30 cellular contexts compared by ENCODE assay signal in the genomic region with DNA sequence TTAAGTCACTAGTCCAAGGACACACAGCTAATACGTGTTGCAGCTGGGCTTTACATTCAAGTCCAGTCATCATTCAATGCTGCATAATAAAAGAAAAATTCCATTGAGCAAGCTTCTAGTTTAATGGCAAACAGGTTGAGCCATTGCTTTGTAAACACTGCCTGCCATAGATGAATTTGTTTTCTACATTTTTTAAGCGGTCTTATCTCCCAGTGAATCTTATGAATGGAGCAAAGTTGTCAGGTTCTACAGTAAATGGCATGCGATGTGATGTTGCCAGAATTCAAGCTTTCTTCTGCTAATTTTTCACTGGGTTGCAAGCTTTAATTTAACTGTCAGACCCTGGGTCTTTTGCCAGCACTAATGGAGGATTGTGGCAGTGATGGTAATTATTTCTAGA.
"Had no signal": no experiment of that assay in that cellular context is flagged by ENCODE, and none has a peak within 500 bp of the region (broad histone marks: within the 10 kb centered on the region; RNA-seq: fewer than 3 reads in every experiment).

No MANE protein-coding gene starts in this region.

- H3K4me3 Mint-ChIP-seq: activated CD4-positive, alpha-beta memory T cell treated with anti-CD3 and anti-CD28 coated beads for 36 hours; activated CD4-positive, alpha-beta T cell treated with anti-CD3 and anti-CD28 coated beads for 36 hours; activated CD4-positive, alpha-beta T cell treated with anti-CD3 and anti-CD28 coated beads, Interleukin-2, amount 10 ng/mL, durations not matched to agents 24 days and 14 days; activated CD8-positive, alpha-beta memory T cell treated with anti-CD3 and anti-CD28 coated beads, Interleukin-2, amount 10 ng/mL, durations not matched to agents 7 days and 5 days; activated CD8-positive, alpha-beta T cell treated with anti-CD3 and anti-CD28 coated beads, Interleukin-2, amount 10 ng/mL, durations not matched to agents 7 days and 5 days; activated naive CD4-positive, alpha-beta T cell treated with anti-CD3 and anti-CD28 coated beads, Interleukin-2, amount 10 ng/mL, durations not matched to agents 7 days and 5 days; activated naive CD8-positive, alpha-beta T cell treated with anti-CD3 and anti-CD28 coated beads, Interleukin-2, amount 10 ng/mL, durations not matched to agents 7 days and 5 days; activated T-cell treated with anti-CD3 and anti-CD28 coated beads, Interleukin-2, amount 50 U/mL, for 72 hours; central memory CD8-positive, alpha-beta T cell; dendritic cell treated with granulocyte-macrophage colony-stimulating factor and Interleukin-4, amounts not matched to agents 40 ng/mL and 50 ng/mL, for 4 days; endodermal cell had no signal

- H3K27ac Mint-ChIP-seq: activated CD4-positive, alpha-beta memory T cell treated with anti-CD3 and anti-CD28 coated beads for 36 hours; activated CD4-positive, alpha-beta T cell treated with anti-CD3 and anti-CD28 coated beads for 36 hours; activated CD4-positive, alpha-beta T cell treated with anti-CD3 and anti-CD28 coated beads, Interleukin-2, amount 10 ng/mL, durations not matched to agents 24 days and 14 days; activated CD8-positive, alpha-beta memory T cell treated with anti-CD3 and anti-CD28 coated beads, Interleukin-2, amount 10 ng/mL, durations not matched to agents 7 days and 5 days; activated CD8-positive, alpha-beta T cell treated with anti-CD3 and anti-CD28 coated beads, Interleukin-2, amount 10 ng/mL, durations not matched to agents 7 days and 5 days; activated naive CD4-positive, alpha-beta T cell treated with anti-CD3 and anti-CD28 coated beads, Interleukin-2, amount 10 ng/mL, durations not matched to agents 7 days and 5 days; activated naive CD4-positive, alpha-beta T cell treated with anti-CD3 and anti-CD28 coated beads, Interleukin-2, amount 50 U/mL, for 72 hours; activated naive CD8-positive, alpha-beta T cell treated with anti-CD3 and anti-CD28 coated beads, Interleukin-2, amount 10 ng/mL, durations not matched to agents 7 days and 5 days; activated T-cell treated with anti-CD3 and anti-CD28 coated beads, Interleukin-2, amount 50 U/mL, for 72 hours; dendritic cell treated with granulocyte-macrophage colony-stimulating factor and Interleukin-4, amounts not matched to agents 40 ng/mL and 50 ng/mL, for 4 days; endodermal cell had no signal

- H3K4me3 ChIP-seq: ascending aorta, coronary artery, dorsolateral prefrontal cortex, heart left ventricle had no signal

- DNase-seq: activated CD4-positive, alpha-beta memory T cell treated with anti-CD3 and anti-CD28 coated beads for 36 hours; activated CD4-positive, alpha-beta T cell treated with anti-CD3 and anti-CD28 coated beads for 36 hours; activated CD4-positive, alpha-beta T cell treated with anti-CD3 and anti-CD28 coated beads, Interleukin-2, amount 10 ng/mL, durations not matched to agents 24 days and 14 days; activated CD4-positive, CD25-positive, alpha-beta regulatory T cell; activated CD4-positive, CD25-positive, alpha-beta regulatory T cell treated with anti-CD3 and anti-CD28 coated beads, Interleukin-2, amount 50 U/mL, for 72 hours; activated CD8-positive, alpha-beta memory T cell treated with anti-CD3 and anti-CD28 coated beads, Interleukin-2, amount 10 ng/mL, durations not matched to agents 7 days and 5 days; activated CD8-positive, alpha-beta memory T cell treated with anti-CD3 and anti-CD28 coated beads, Interleukin-2, amount 50 U/mL, for 4 hours; activated CD8-positive, alpha-beta T cell treated with anti-CD3 and anti-CD28 coated beads, Interleukin-2, amount 10 ng/mL, durations not matched to agents 7 days and 5 days; activated gamma-delta T cell; activated naive CD4-positive, alpha-beta T cell; activated naive CD4-positive, alpha-beta T cell treated with anti-CD3 and anti-CD28 coated beads, Interleukin-2, amount 10 ng/mL, durations not matched to agents 7 days and 5 days; activated naive CD8-positive, alpha-beta T cell treated with anti-CD3 and anti-CD28 coated beads, Interleukin-2, amount 10 ng/mL, durations not matched to agents 7 days and 5 days; activated T-cell treated with anti-CD3 and anti-CD28 coated beads, Interleukin-2, amount 50 U/mL, for 1 hour; activated T-cell treated with anti-CD3 and anti-CD28 coated beads, Interleukin-2, amount 50 U/mL, for 72 hours; brain microvascular endothelial cell; dorsolateral prefrontal cortex; effector memory CD4-positive, alpha-beta T cell; endodermal cell; foreskin fibroblast; glutamatergic neuron; heart left ventricle; T-helper 2 cell had no signal

- H3K9me3 Mint-ChIP-seq: activated CD4-positive, alpha-beta T cell treated with anti-CD3 and anti-CD28 coated beads, Interleukin-2, amount 10 ng/mL, durations not matched to agents 24 days and 14 days had no signal

- FAIRE-seq: bronchial epithelial cell, frontal cortex had no signal

- H3K36me3 Mint-ChIP-seq: activated CD4-positive, alpha-beta memory T cell treated with anti-CD3 and anti-CD28 coated beads for 36 hours; activated CD8-positive, alpha-beta memory T cell treated with anti-CD3 and anti-CD28 coated beads, Interleukin-2, amount 10 ng/mL, durations not matched to agents 7 days and 5 days; activated naive CD4-positive, alpha-beta T cell treated with anti-CD3 and anti-CD28 coated beads, Interleukin-2, amount 10 ng/mL, durations not matched to agents 7 days and 5 days; activated naive CD4-positive, alpha-beta T cell treated with anti-CD3 and anti-CD28 coated beads, Interleukin-2, amount 50 U/mL, for 72 hours; activated naive CD8-positive, alpha-beta T cell treated with anti-CD3 and anti-CD28 coated beads, Interleukin-2, amount 10 ng/mL, durations not matched to agents 7 days and 5 days had no signal

- H3K27ac ChIP-seq: ascending aorta, brain microvascular endothelial cell, coronary artery, dorsolateral prefrontal cortex, heart left ventricle had no signal

- H3K4me1 Mint-ChIP-seq: activated CD4-positive, alpha-beta T cell treated with anti-CD3 and anti-CD28 coated beads for 36 hours; activated CD4-positive, alpha-beta T cell treated with anti-CD3 and anti-CD28 coated beads, Interleukin-2, amount 10 ng/mL, durations not matched to agents 24 days and 14 days; activated CD8-positive, alpha-beta memory T cell treated with anti-CD3 and anti-CD28 coated beads, Interleukin-2, amount 10 ng/mL, durations not matched to agents 7 days and 5 days; activated naive CD4-positive, alpha-beta T cell treated with anti-CD3 and anti-CD28 coated beads, Interleukin-2, amount 10 ng/mL, durations not matched to agents 7 days and 5 days; activated naive CD8-positive, alpha-beta T cell treated with anti-CD3 and anti-CD28 coated beads, Interleukin-2, amount 10 ng/mL, durations not matched to agents 7 days and 5 days; central memory CD8-positive, alpha-beta T cell had no signal

- H3K4me1 ChIP-seq: ascending aorta, heart left ventricle had no signal

- H3K27me3 ChIP-seq: ascending aorta, brain microvascular endothelial cell had no signal

- H3K9me3 ChIP-seq: ascending aorta, heart left ventricle had no signal

- H3K36me3 ChIP-seq: ascending aorta, brain microvascular endothelial cell, heart left ventricle had no signal

- ATAC-seq: activated CD4-positive, alpha-beta T cell treated with anti-CD3 and anti-CD28 coated beads for 36 hours; activated CD8-positive, alpha-beta memory T cell treated with anti-CD3 and anti-CD28 coated beads, Interleukin-2, amount 10 ng/mL, durations not matched to agents 7 days and 5 days; activated CD8-positive, alpha-beta T cell treated with anti-CD3 and anti-CD28 coated beads, Interleukin-2, amount 10 ng/mL, durations not matched to agents 7 days and 5 days; activated naive CD4-positive, alpha-beta T cell treated with anti-CD3 and anti-CD28 coated beads, Interleukin-2, amount 50 U/mL, for 72 hours; activated T-cell treated with anti-CD3 and anti-CD28 coated beads, Interleukin-2, amount 50 U/mL, for 72 hours; esophagus mucosa; heart left ventricle had no signal

- H3K27me3 Mint-ChIP-seq: activated CD4-positive, alpha-beta T cell treated with anti-CD3 and anti-CD28 coated beads, Interleukin-2, amount 10 ng/mL, durations not matched to agents 24 days and 14 days; activated CD8-positive, alpha-beta memory T cell treated with anti-CD3 and anti-CD28 coated beads, Interleukin-2, amount 10 ng/mL, durations not matched to agents 7 days and 5 days; activated naive CD4-positive, alpha-beta T cell treated with anti-CD3 and anti-CD28 coated beads, Interleukin-2, amount 10 ng/mL, durations not matched to agents 7 days and 5 days; activated naive CD8-positive, alpha-beta T cell treated with anti-CD3 and anti-CD28 coated beads, Interleukin-2, amount 10 ng/mL, durations not matched to agents 7 days and 5 days; dendritic cell treated with granulocyte-macrophage colony-stimulating factor and Interleukin-4, amounts not matched to agents 40 ng/mL and 50 ng/mL, for 4 days had no signal
